ENCODE assay signal across 1 cellular context in the genomic region with DNA sequence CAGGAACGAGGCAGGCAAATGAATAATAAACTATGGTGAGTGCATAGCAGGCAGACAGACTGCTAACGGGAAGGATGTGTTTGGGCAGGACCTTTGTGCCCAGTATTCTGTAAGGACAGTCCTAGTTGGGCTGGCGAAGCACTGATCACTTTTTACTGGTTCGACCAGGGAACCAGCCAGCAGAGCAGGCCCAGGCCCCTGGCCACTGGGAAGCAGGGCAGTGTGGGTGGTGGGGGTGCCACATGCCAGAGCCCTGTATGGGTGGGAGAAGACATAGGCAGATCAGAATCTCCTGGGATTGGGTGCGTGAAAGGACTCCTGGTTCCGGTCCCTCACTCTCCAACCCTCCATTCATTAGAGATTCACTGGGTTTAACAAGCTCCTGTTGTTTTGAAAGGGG.
TF ChIP-seq lines count a peak whose summit lies in the region.

No MANE protein-coding gene starts in this region.

TF ChIP-seq in SK-N-SH, 30 proteins besides CTCF, POLR2A, EP300 and RAD21:
- no peak for TF ChIP-seq REST (IDR thresholded peaks at IDR 0.05; ENCODE audit: low read depth, low read length)
- no peak for TF ChIP-seq MXI1 (IDR thresholded peaks at IDR 0.05; ENCODE audit: low read depth, low read length)
- TF ChIP-seq RCOR1 (IDR thresholded peaks at IDR 0.05; ENCODE audit: low read length) = no peak
- no peak for TF ChIP-seq TAF1 (IDR thresholded peaks at IDR 0.05; ENCODE audit: borderline replicate concordance, low read depth, low read length)
- no peak for TF ChIP-seq GABPA (IDR thresholded peaks at IDR 0.05; ENCODE audit: low read depth)
- no peak for TF ChIP-seq SMC3 (IDR thresholded peaks at IDR 0.05; ENCODE audit: low read depth, low read length)
- TF ChIP-seq, protein P1, sequence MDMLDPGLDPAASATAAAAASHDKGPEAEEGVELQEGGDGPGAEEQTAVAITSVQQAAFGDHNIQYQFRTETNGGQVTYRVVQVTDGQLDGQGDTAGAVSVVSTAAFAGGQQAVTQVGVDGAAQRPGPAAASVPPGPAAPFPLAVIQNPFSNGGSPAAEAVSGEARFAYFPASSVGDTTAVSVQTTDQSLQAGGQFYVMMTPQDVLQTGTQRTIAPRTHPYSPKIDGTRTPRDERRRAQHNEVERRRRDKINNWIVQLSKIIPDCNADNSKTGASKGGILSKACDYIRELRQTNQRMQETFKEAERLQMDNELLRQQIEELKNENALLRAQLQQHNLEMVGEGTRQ (IDR thresholded peaks at IDR 0.05; ENCODE audit: borderline replicate concordance, low read depth, low read length) = no peak
- TF ChIP-seq FOXJ3 (CRISPR knock-in tag; IDR thresholded peaks at IDR 0.05) = no peak
- no peak for TF ChIP-seq FOSL2 (IDR thresholded peaks at IDR 0.05; ENCODE audit: borderline replicate concordance, low read depth)
- TF ChIP-seq NFIC (IDR thresholded peaks at IDR 0.05; ENCODE audit: borderline replicate concordance) = no peak
- no peak for TF ChIP-seq CHD2 (IDR thresholded peaks at IDR 0.05; ENCODE audit: low read length, partially characterized antibody)
- TF ChIP-seq SIN3A (IDR thresholded peaks at IDR 0.05; ENCODE audit: borderline replicate concordance, low read depth, low read length) = no peak
- TF ChIP-seq JUND (IDR thresholded peaks at IDR 0.05) = no peak
- no peak for TF ChIP-seq RXRA (IDR thresholded peaks at IDR 0.05; ENCODE audit: borderline replicate concordance, low read depth)
- TF ChIP-seq GATA2 (CRISPR knock-in tag; IDR thresholded peaks at IDR 0.05) = no peak
TF ChIP-seq in SK-N-SH: peak in this region for 0.
